Comparison of ENCODE assay signal across 18 cellular contexts in genomic region chr7:138125119-138125518, GRCh38. TPM values are rescaled to one million over a fixed set of nuclear protein-coding genes. Genes with fewer than 3 reads are reported as not detected.
DNase-seq lines count a peak whose midpoint lies in the region; TF ChIP-seq lines count a peak whose summit lies in the region.
"Had no signal": no experiment of that assay in that cellular context is flagged by ENCODE, and none has a peak within 500 bp of the region (broad histone marks: within the 10 kb centered on the region; RNA-seq: fewer than 3 reads in every experiment).

No MANE protein-coding gene starts in this region.

- H3K79me2 ChIP-seq in osteoblast (ENCODE audit: insufficient read depth, low read length), result no peaks in the 10 kb centered on the region

- H3K4me1 ChIP-seq in osteoblast (ENCODE audit: insufficient read depth, low read length), result peaks cover 8% of the 10 kb centered on the region

- POLR2A ChIA-PET in GM10248 (lab: Yijun Ruan, JAX), result no interaction called here

- no peaks in the 10 kb centered on the region for H3K27me3 ChIP-seq in osteoblast (ENCODE audit: insufficient read depth, low read length)

- no peak overlapping the region for H3K4me2 ChIP-seq in osteoblast (ENCODE audit: insufficient read depth, low read length)

- DNase-seq in ELR (ENCODE audit: low read depth), result peak; percentile 50
- DNase-seq in HK-2 (ENCODE audit: unreplicated experiment), result peak; percentile 53
- DNase-seq in cardiac fibroblast (ENCODE audit: low read depth in 2 of 2), result peak; percentile 16 to 19
- DNase-seq in osteoblast (ENCODE audit: insufficient read length, low spot score, missing footprints), result peak; percentile 69
- no peak for DNase-seq in NCI-H510A treated with DMSO at 0.1 percent for 48 hours (lab: John Stamatoyannopoulos, UW)
- no peak for DNase-seq in NCI-H1048 (lab: John Stamatoyannopoulos, UW)
- DNase-seq in activated CD4-positive, alpha-beta T cell treated with anti-CD3 and anti-CD28 coated beads for 48 hours, result no peak
- no peak for DNase-seq in GM10248 (ENCODE audit: extremely low spot score)
- DNase-seq: activated CD4-positive, alpha-beta T cell treated with anti-CD3 and anti-CD28 coated beads, Interleukin-2, amount 50 U/mL, for 4 hours; CD4-positive, CD25-positive, alpha-beta regulatory T cell; GOT3; NCI-H1694; NK-92 treated with Interleukin-12 subunit alpha and Interleukin-12 subunit beta, amount 100 ng/mL, for 24 hours; stimulated activated CD4-positive, alpha-beta T cell treated with anti-CD3 and anti-CD28 coated beads, Interleukin-15, amount 100 ng/mL, for 24 hours; T-helper 1 cell had no signal

- H3K36me3 ChIP-seq in osteoblast (ENCODE audit: insufficient read depth, low read length), result no peaks in the 10 kb centered on the region

- H3K4me3 ChIP-seq in cardiac fibroblast (replicated peaks in 1 of 2; ENCODE audit: low read depth in 2 of 2, low read length in 2 of 2) (no peak overlapping the region), osteoblast (ENCODE audit: insufficient read depth, low read length) (no peak overlapping the region)
- H3K4me3 ChIP-seq: coronary artery had no signal

- no peak overlapping the region for H3K27ac ChIP-seq in osteoblast (ENCODE audit: low read depth, low read length)
- H3K27ac ChIP-seq: coronary artery had no signal

- CTCF ChIA-PET in GM10248 (lab: Yijun Ruan, JAX), result interaction anchor here (1.7 kb wide), 1 partner anchor 122 kb away, joined by 3 read pairs; no protein-coding TSS in a partner anchor

- no peaks in the 10 kb centered on the region for H3K9me3 ChIP-seq in osteoblast (ENCODE audit: low read depth, low read length)

- TF ChIP-seq CTCF in cardiac fibroblast (IDR thresholded peaks at IDR 0.05; ENCODE audit: low read depth, low read length) (no peak), osteoblast (IDR thresholded peaks at IDR 0.05; ENCODE audit: extremely low read depth, low read depth, low read length) (no peak), GM10248 (IDR thresholded peaks at IDR 0.05; ENCODE audit: control extremely low read depth, extremely low read depth, low read depth, missing control alignments) (no peak)

- H2AFZ ChIP-seq in osteoblast (ENCODE audit: low read length), result peak overlapping the region; percentile 78

- H4K20me1 ChIP-seq in osteoblast (ENCODE audit: insufficient read depth, low read length), result no peaks in the 10 kb centered on the region

RNA-seq across cellular contexts. Expression of gene AKR1D1, which starts 48.9 kb away (rescaled TPM):
- under 0.01 TPM in 1 of 2 replicates, not detected in the other for total RNA-seq in osteoblast
- total RNA-seq: activated naive CD4-positive, alpha-beta T cell treated with anti-CD3 and anti-CD28 coated beads, Interleukin-2, amount 50 U/mL, for 72 hours; CD4-positive, CD25-positive, alpha-beta regulatory T cell; IMR-90 had no signal

Comparison
In these comparisons a context has a peak if more than half of its experiments do, and no peak if none do; other contexts are left out.
1. DNase-seq: peak in ELR (single experiment), HK-2 (single experiment), cardiac fibroblast (2 of 2) and osteoblast (single experiment); none in NCI-H510A treated with DMSO at 0.1 percent for 48 hours (single experiment), NCI-H1048 (single experiment), activated CD4-positive, alpha-beta T cell treated with anti-CD3 and anti-CD28 coated beads for 48 hours (single experiment) and GM10248 (single experiment).